9 cellular contexts compared by ENCODE assay signal in genomic region chr6:99905209-99906106, GRCh38.
DNase-seq lines count a peak whose midpoint lies in the region; ATAC-seq and TF ChIP-seq lines count a peak whose summit lies in the region.
"Had no signal": no experiment of that assay in that cellular context is flagged by ENCODE, and none has a peak within 500 bp of the region (broad histone marks: within the 10 kb centered on the region; RNA-seq: fewer than 3 reads in every experiment).

No MANE protein-coding gene starts in this region.

- DNase-seq in AML-193 (lab: John Stamatoyannopoulos, UW) (peak; percentile 58 to 71), NCI-H128 (lab: John Stamatoyannopoulos, UW; ENCODE audit: unreplicated experiment) (peak; percentile 12), heart right ventricle (no peak), stromal cell of bone marrow (ENCODE audit: low read depth) (peak; percentile 36), DMS79 (lab: John Stamatoyannopoulos, UW) (no peak)

- H2AFZ ChIP-seq in SU-DHL-6 (ENCODE audit: low read depth, low read length, severe bottlenecking): no peak overlapping the region

- H3K9ac ChIP-seq in SU-DHL-6 (ENCODE audit: low read length): no peak overlapping the region

- H3K9me3 ChIP-seq in SU-DHL-6 (ENCODE audit: insufficient read depth, low read length) (no peaks in the 10 kb centered on the region), heart right ventricle (no peaks in the 10 kb centered on the region)

- H3K79me2 ChIP-seq in SU-DHL-6 (ENCODE audit: insufficient read depth, low read length): no peaks in the 10 kb centered on the region

- H4K20me1 ChIP-seq in SU-DHL-6 (ENCODE audit: low read depth, low read length): no peaks in the 10 kb centered on the region

- H3K4me3 ChIP-seq in SU-DHL-6 (ENCODE audit: insufficient read depth, low read length, poor library complexity, severe bottlenecking) (no peak overlapping the region), heart right ventricle (no peak overlapping the region)

- H3K36me3 ChIP-seq in SU-DHL-6 (ENCODE audit: low read length) (no peaks in the 10 kb centered on the region), heart right ventricle (no peaks in the 10 kb centered on the region)

- H3K4me1 ChIP-seq in heart right ventricle: no peaks in the 10 kb centered on the region

- TF ChIP-seq CTCF in SU-DHL-6 (IDR thresholded peaks at IDR 0.05; ENCODE audit: insufficient read depth, low read length, poor library complexity, severe bottlenecking) (peak; percentile 55), heart right ventricle (IDR thresholded peaks at IDR 0.05) (peak in 8 of 9 donors; percentile 15 to 55 (median 46))

- H3K27ac ChIP-seq in SU-DHL-6 (ENCODE audit: low read depth, low read length) (no peak overlapping the region), heart right ventricle (no peak overlapping the region)

- H3K27me3 ChIP-seq in SU-DHL-6 (ENCODE audit: low read length): no peaks in the 10 kb centered on the region
- peaks cover 0 to 11% (median 0%) of the 10 kb centered on the region in 7 donors for H3K27me3 ChIP-seq in heart right ventricle

- 42 to 45% methylated on average over 4 of the region's 4 CpGs for WGBS in heart right ventricle, 2 donors

- ATAC-seq in GM18858 (IDR thresholded peaks at IDR 0.05; ENCODE audit: unreplicated experiment) (peak; percentile 92), HG02938 (IDR thresholded peaks at IDR 0.05; ENCODE audit: unreplicated experiment) (peak; percentile 94), heart right ventricle (peak in 1 of 8 donors; percentile 41)
- ATAC-seq: naive thymus-derived CD4-positive, alpha-beta T cell had no signal

- no peak overlapping the region for H3K4me2 ChIP-seq in SU-DHL-6 (ENCODE audit: low read depth, low read length, poor library complexity, severe bottlenecking)

- H3F3A ChIP-seq in SU-DHL-6 (ENCODE audit: insufficient read depth): no peaks in the 10 kb centered on the region

- no peaks in the 10 kb centered on the region; the same call in 1 of the 2 replicates for H3K9me2 ChIP-seq in SU-DHL-6 (replicated peaks; ENCODE audit: insufficient read depth, low read length)

- intact Hi-C loops in heart right ventricle (cut with DNase I): loop anchor here in 1 of 10 donors (10.0 kb wide), 1 partner anchor 441 kb away; no protein-coding TSS in a partner anchor

Comparison
In these comparisons a context has a peak if more than half of its experiments do, and no peak if none do; other contexts are left out.
1. DNase-seq: peak in AML-193 (2 of 2), NCI-H128 (single experiment) and stromal cell of bone marrow (single experiment); none in heart right ventricle (0 of 2) and DMS79 (single experiment).